ENCODE assay signal across 9 cellular contexts in genomic region chr4:38994135-38994534, GRCh38. TPM values are rescaled to one million over a fixed set of nuclear protein-coding genes. Genes with fewer than 3 reads are reported as not detected.
"Had no signal": no experiment of that assay in that cellular context is flagged by ENCODE, and none has a peak within 500 bp of the region (broad histone marks: within the 10 kb centered on the region; RNA-seq: fewer than 3 reads in every experiment).

No MANE protein-coding gene starts in this region.

- H3K4me3 Mint-ChIP-seq: GM23338, H9 had no signal

- H3K4me1 Mint-ChIP-seq: GM23338, H9 had no signal

- H3K27ac Mint-ChIP-seq: GM23338, H9 had no signal

- H3K4me3 ChIP-seq: GM23338 had no signal

- H3K9me3 Mint-ChIP-seq: H9 had no signal

- H3K9ac ChIP-seq: KMS-11 had no signal

- H3K27ac ChIP-seq: HL-60, KMS-11 had no signal

- DNase-seq: H9, HCEC 1CT, IMR-90, KBM-7 had no signal

- FAIRE-seq: H1, H54 had no signal

- H3K4me2 ChIP-seq: GM23338, KMS-11 had no signal

- H2AFZ ChIP-seq: GM23338 had no signal

RNA-seq across cellular contexts. Expression of gene TMEM156, which starts 38.1 kb away (rescaled TPM):
- total RNA-seq: GM23338, H1, H9 had no signal
- polyA plus RNA-seq: GM23338, H1 had no signal
